In genomic region chr2:163491850-163492249, GRCh38 we compare ENCODE assay signal across 24 cellular contexts.
A peak's percentile ranks its signal among the peaks of the same experiment; 100 is the strongest.
DNase-seq lines count a peak whose midpoint lies in the region; ATAC-seq and TF ChIP-seq lines count a peak whose summit lies in the region.
"Had no signal": no experiment of that assay in that cellular context is flagged by ENCODE, and none has a peak within 500 bp of the region (broad histone marks: within the 10 kb centered on the region; RNA-seq: fewer than 3 reads in every experiment).

No MANE protein-coding gene starts in this region.

- H3K36me3 ChIP-seq in cardiac muscle cell (no peaks in the 10 kb centered on the region), GM23338 (ENCODE audit: insufficient read depth) (0 out of 2 replicates have a peak, but pooled peaks cover under 1% of the 10 kb centered on the region)
- H3K36me3 ChIP-seq: BE2C, BLaER1 had no signal

- POLR2A ChIA-PET in WTC11 (lab: Charles Lee) = no interaction called here

- H3K4me1 Mint-ChIP-seq in GM23338 (peaks cover 7% of the 10 kb centered on the region), WTC11 (peaks cover 27% of the 10 kb centered on the region)
- H3K4me1 Mint-ChIP-seq: CD14-positive monocyte; CD4-positive, alpha-beta memory T cell; CD4-positive, CD25-positive, alpha-beta regulatory T cell; CD8-positive, alpha-beta memory T cell had no signal

- no peak overlapping the region for H3K27ac Mint-ChIP-seq in GM23338
- H3K27ac Mint-ChIP-seq in WTC11 = no peak overlapping the region
- H3K27ac Mint-ChIP-seq: CD14-positive monocyte; CD4-positive, alpha-beta memory T cell; CD4-positive, CD25-positive, alpha-beta regulatory T cell; CD8-positive, alpha-beta memory T cell had no signal

- H3K4me3 ChIP-seq in cardiac muscle cell = no peak overlapping the region
- no peak overlapping the region for H3K4me3 ChIP-seq in GM23338
- H3K4me3 ChIP-seq: A549, BLaER1, GM12878 had no signal

- H3K4me1 ChIP-seq in cardiac muscle cell (ENCODE audit: low read depth) = peaks cover 29% of the 10 kb centered on the region
- peaks cover 13% of the 10 kb centered on the region for H3K4me1 ChIP-seq in GM23338 (ENCODE audit: insufficient read depth)
- H3K4me1 ChIP-seq: A549, BE2C, BLaER1 had no signal

- CTCF ChIA-PET in WTC11 (lab: Charles Lee) = no interaction called here

- no peak overlapping the region for H3K4me3 Mint-ChIP-seq in GM23338
- H3K4me3 Mint-ChIP-seq in WTC11 = no peak overlapping the region
- H3K4me3 Mint-ChIP-seq: CD14-positive monocyte; CD4-positive, alpha-beta memory T cell; CD4-positive, CD25-positive, alpha-beta regulatory T cell; CD8-positive, alpha-beta memory T cell had no signal

- H3K9me2 ChIP-seq in GM23338 (ENCODE audit: insufficient read depth) = no peaks in the 10 kb centered on the region; the same call in 1 of the 2 replicates

- H3K27ac ChIP-seq in cardiac muscle cell (peak overlapping the region; percentile 88), GM23338 (ENCODE audit: low read depth) (no peak overlapping the region)
- H3K27ac ChIP-seq: 22Rv1, A549, BLaER1 had no signal

- ATAC-seq in GM23338 (no peak), WTC11 (peak; percentile 80)
- ATAC-seq: A549, GM12878 had no signal

- H2AFZ ChIP-seq in GM23338 = peak overlapping the region; percentile 43; the same call in 1 of the 2 replicates

- no peaks in the 10 kb centered on the region for H3K9me3 ChIP-seq in cardiac muscle cell (ENCODE audit: low read depth)
- H3K9me3 ChIP-seq: BE2C, BLaER1 had no signal

- H3K36me3 Mint-ChIP-seq in GM23338 (ENCODE audit: low read depth) = no peaks in the 10 kb centered on the region
- 0 out of 2 replicates have a peak, but pooled peaks cover 2% of the 10 kb centered on the region for H3K36me3 Mint-ChIP-seq in WTC11
- H3K36me3 Mint-ChIP-seq: CD14-positive monocyte; CD4-positive, alpha-beta memory T cell; CD4-positive, CD25-positive, alpha-beta regulatory T cell; CD8-positive, alpha-beta memory T cell had no signal

- DNase-seq in cardiac muscle cell (ENCODE audit: low read depth in 1 of 2, low spot score in 1 of 2) (no peak), cardiac septum (ENCODE audit: low spot score) (no peak), GM23338 (ENCODE audit: low spot score) (no peak), WTC11 (ENCODE audit: low spot score) (no peak), Ammon's horn (ENCODE audit: low spot score) (no peak)
- DNase-seq: AML-193; BE2C; C1 segment of cervical spinal cord; CD4-positive, alpha-beta memory T cell; CD4-positive, CD25-positive, alpha-beta regulatory T cell; CD8-positive, alpha-beta memory T cell; COR-L47; DMS 273 treated with DMSO at 0.1 percent for 48 hours; DMS153; DMS53; DMS79; DND-41; EL; GDM1 had no signal

- H3K9me3 Mint-ChIP-seq in GM23338 (no peaks in the 10 kb centered on the region; the same call in 2 of the 3 replicates), WTC11 (peaks cover 6% of the 10 kb centered on the region)

- no peaks in the 10 kb centered on the region for H3K27me3 Mint-ChIP-seq in GM23338 (ENCODE audit: insufficient read depth, low read depth, poor library complexity)
- H3K27me3 Mint-ChIP-seq in WTC11 (ENCODE audit: low read depth) = no peaks in the 10 kb centered on the region
- H3K27me3 Mint-ChIP-seq: CD4-positive, alpha-beta memory T cell; CD4-positive, CD25-positive, alpha-beta regulatory T cell; CD8-positive, alpha-beta memory T cell had no signal

- H3K27me3 ChIP-seq in cardiac muscle cell = no peaks in the 10 kb centered on the region
- H3K27me3 ChIP-seq in GM23338 (ENCODE audit: insufficient read depth) = no peaks in the 10 kb centered on the region
- H3K27me3 ChIP-seq: BE2C, BLaER1 had no signal

- no peaks in the 10 kb centered on the region for H3K79me2 ChIP-seq in GM23338 (replicated peaks; ENCODE audit: insufficient read depth)

- TF ChIP-seq CTCF in cardiac muscle cell (IDR thresholded peaks at IDR 0.05; ENCODE audit: low read depth, low read length) = no peak
- no peak for TF ChIP-seq CTCF in GM23338 (conservative IDR thresholded peaks at IDR 0.05; ENCODE audit: low read depth in 2 of 2)
- TF ChIP-seq CTCF in WTC11 (IDR thresholded peaks at IDR 0.05) = no peak

- no peaks in the 10 kb centered on the region for H4K20me1 ChIP-seq in GM23338 (replicated peaks; ENCODE audit: insufficient read depth)
- H4K20me1 ChIP-seq: BLaER1 had no signal

- H3K4me2 ChIP-seq in GM23338 = no peak overlapping the region
- H3K4me2 ChIP-seq: A549, BLaER1 had no signal

- intact Hi-C loops in cardiac septum (cut with DNase I) = no loop called here

- no peaks in the 10 kb centered on the region for H3F3A ChIP-seq in GM23338 (replicated peaks; ENCODE audit: low read depth)

TF ChIP-seq in GM23338, 12 proteins besides CTCF, POLR2A, EP300 and RAD21 (continues in another document):
- TF ChIP-seq ETS1 (IDR thresholded peaks at IDR 0.05) = no peak

TF ChIP-seq in WTC11, 78 proteins besides CTCF, POLR2A, EP300 and RAD21:
- TF ChIP-seq ZNF423 (CRISPR knock-in tag; IDR thresholded peaks at IDR 0.05) = no peak
- no peak for TF ChIP-seq TEAD4 (CRISPR knock-in tag; IDR thresholded peaks at IDR 0.05)
- TF ChIP-seq NR3C1 (CRISPR knock-in tag; conservative IDR thresholded peaks at IDR 0.05; ENCODE audit: low read depth) = no peak
- TF ChIP-seq PRDM15 (CRISPR knock-in tag; IDR thresholded peaks at IDR 0.05) = no peak
- TF ChIP-seq RORB (CRISPR knock-in tag; IDR thresholded peaks at IDR 0.05) = no peak
- TF ChIP-seq CREM (CRISPR knock-in tag; IDR thresholded peaks at IDR 0.05) = no peak
- TF ChIP-seq MXD4 (CRISPR knock-in tag; IDR thresholded peaks at IDR 0.05; ENCODE audit: borderline replicate concordance) = no peak
- TF ChIP-seq ZNF671 (CRISPR knock-in tag; IDR thresholded peaks at IDR 0.05) = no peak
- no peak for TF ChIP-seq ZNF396 (CRISPR knock-in tag; IDR thresholded peaks at IDR 0.05; ENCODE audit: borderline replicate concordance)
- no peak for TF ChIP-seq ZBTB21 (CRISPR knock-in tag; IDR thresholded peaks at IDR 0.05; ENCODE audit: borderline replicate concordance)
- no peak for TF ChIP-seq ATF1 (CRISPR knock-in tag; IDR thresholded peaks at IDR 0.05)
